Comparison of ENCODE assay signal across 10 cellular contexts in the genomic region with DNA sequence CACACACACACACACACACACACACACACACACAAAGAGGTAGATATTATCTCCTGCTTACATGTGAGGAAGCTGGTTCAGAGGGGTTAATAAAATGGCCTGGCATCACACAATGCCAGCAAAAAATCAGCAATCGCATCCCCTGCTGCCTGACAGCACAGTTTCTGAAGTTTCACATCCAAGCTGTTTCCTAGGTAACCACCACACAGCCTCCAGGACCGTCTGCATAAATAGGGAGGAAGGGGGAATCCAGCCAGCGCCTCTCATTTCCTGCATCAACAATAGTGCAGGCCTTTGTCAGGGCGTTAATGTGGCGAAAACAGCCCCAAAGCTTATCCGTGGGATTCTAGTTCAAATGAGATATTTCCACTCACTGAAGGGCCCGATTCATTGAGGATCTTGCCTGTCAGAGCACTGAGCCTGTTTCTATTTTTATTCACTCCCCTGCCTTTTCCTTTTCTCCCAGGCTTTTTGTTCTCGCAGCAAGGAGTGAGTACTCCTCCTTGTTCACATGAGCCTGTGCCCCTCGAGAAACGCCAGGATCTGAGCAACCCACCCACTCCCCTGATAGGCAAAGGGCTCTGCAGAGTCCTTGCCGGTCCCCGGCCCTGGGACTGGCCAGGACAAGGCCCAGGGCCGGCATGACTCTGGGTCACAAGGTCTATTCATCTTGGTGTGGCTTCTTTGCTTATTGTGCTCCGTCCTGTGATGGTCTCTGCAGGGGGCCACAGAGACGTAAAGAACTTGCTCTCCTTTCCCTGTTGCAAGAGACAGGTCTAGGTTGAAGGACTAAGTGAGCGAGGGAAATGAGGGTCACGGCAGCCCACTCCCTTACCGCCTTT. TPM values are rescaled to one million over a fixed set of nuclear protein-coding genes. Genes with fewer than 3 reads are reported as not detected.
DNase-seq lines count a peak whose midpoint lies in the region; ATAC-seq and TF ChIP-seq lines count a peak whose summit lies in the region.
"Had no signal": no experiment of that assay in that cellular context is flagged by ENCODE, and none has a peak within 500 bp of the region (broad histone marks: within the 10 kb centered on the region; RNA-seq: fewer than 3 reads in every experiment).

No MANE protein-coding gene starts in this region.

- no peaks in the 10 kb centered on the region for H3K36me3 ChIP-seq in testis (ENCODE audit: low read depth, missing control alignments)

- peak; percentile 57 for DNase-seq in ELF-1 (ENCODE audit: low read depth, low spot score)
- DNase-seq in NCI-H1694 treated with DMSO at 0.1 percent for 48 hours (lab: John Stamatoyannopoulos, UW) = peak; percentile 17
- peak; percentile 80 for DNase-seq in cerebellum (ENCODE audit: low spot score)
- peak; percentile 80 for DNase-seq in midbrain (lab: John Stamatoyannopoulos, UW)
- no peak for DNase-seq in GM19240 (ENCODE audit: insufficient read length, low spot score)
- DNase-seq in testis = no peak
- DNase-seq: activated gamma-delta T cell treated with Interleukin-2 at 50 U/mL for 16 hours, kidney glomerular epithelial cell had no signal

- no peaks in the 10 kb centered on the region for H3K9me3 ChIP-seq in testis

- no peaks in the 10 kb centered on the region for H3K4me1 ChIP-seq in testis

- no peak for TF ChIP-seq CTCF in testis (IDR thresholded peaks at IDR 0.05)

- 37 to 38% methylated on average over 18 of the region's 18 CpGs for WGBS in testis, 2 donors

- intact Hi-C loops in testis (cut with DNase I; ENCODE audit: low total_unique reads) = no loop called here

- no peak overlapping the region for H3K27ac ChIP-seq in testis

- H3K4me3 ChIP-seq in testis = no peak overlapping the region

- no peak for TF ChIP-seq POLR2A in testis (IDR thresholded peaks at IDR 0.05)

- no peaks in the 10 kb centered on the region for H3K27me3 ChIP-seq in testis

- no peak for ATAC-seq in HG03280 (IDR thresholded peaks at IDR 0.05; ENCODE audit: unreplicated experiment)
- no peak for ATAC-seq in GM18498 (IDR thresholded peaks at IDR 0.05; ENCODE audit: unreplicated experiment)

RNA-seq across cellular contexts. Expression of a gene that starts 32.7 kb away (rescaled TPM):
- total RNA-seq in cerebellum (1,395 TPM), testis (1 to 10 TPM; 1.6 to 2.2 TPM)
- polyA plus RNA-seq in testis (ENCODE audit: insufficient read depth, low read depth, low replicate concordance) = 3.6 TPM

RNA-seq across cellular contexts. Expression of a gene that starts 37.4 kb away (rescaled TPM):
- 485 TPM for total RNA-seq in cerebellum
- total RNA-seq in testis = 10 to 100 TPM; 13.5 to 17.7 TPM
- polyA plus RNA-seq in testis (ENCODE audit: insufficient read depth, low read depth, low replicate concordance) = 23.7 TPM

Comparison
In these comparisons a context has a peak if more than half of its experiments do, and no peak if none do; other contexts are left out.
1. DNase-seq: peak in ELF-1 (single experiment), NCI-H1694 treated with DMSO at 0.1 percent for 48 hours (single experiment), cerebellum (single experiment) and midbrain (single experiment); none in GM19240 (single experiment) and testis (single experiment).
2. RNA of a gene that starts 32.7 kb away (total RNA-seq): 1,395 TPM in cerebellum (single experiment); 1.6 to 2.2 TPM in testis; every median in the first group is over 100 times any median in the second.
3. RNA of a gene that starts 37.4 kb away (total RNA-seq): 485 TPM in cerebellum (single experiment); 13.5 to 17.7 TPM in testis; every median in the first group is over 10 times any median in the second.